In the genomic region with DNA sequence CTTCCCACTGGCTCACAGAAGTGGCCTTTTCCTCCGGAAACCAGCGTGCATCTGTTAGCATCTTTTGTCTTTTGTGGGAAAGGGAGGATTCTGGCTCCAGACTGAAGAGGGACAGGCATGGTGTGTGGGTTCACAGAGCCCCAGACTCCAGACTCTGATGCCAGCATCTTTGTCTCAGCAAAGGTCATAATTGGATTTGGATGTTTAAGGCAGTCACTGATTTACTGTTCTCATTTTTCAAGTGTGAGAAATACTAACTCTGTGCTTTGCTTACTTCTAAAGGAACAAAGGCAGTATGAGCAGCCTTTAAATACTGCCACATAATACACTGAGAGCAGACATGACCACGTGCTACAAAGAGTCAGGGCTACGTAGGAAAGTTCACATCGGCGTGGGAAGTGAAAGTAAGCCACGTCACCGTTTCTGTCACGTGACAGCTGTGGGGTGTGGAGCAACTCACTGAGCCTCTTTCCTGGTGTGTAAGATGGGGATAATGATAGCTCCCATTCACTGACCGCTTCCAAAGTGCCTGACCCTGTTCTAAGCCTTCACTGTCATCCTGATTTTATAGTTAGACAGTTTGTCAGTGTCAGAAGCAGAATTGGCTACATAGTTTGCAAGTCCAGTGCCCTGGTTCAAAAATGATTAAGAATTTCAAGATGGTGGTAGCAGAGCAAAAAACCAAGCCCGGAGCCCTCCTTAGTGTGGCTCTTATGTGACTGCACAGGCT, we compare ENCODE assay signal across 1 cellular context.
TF ChIP-seq lines count a peak whose summit lies in the region.

No MANE protein-coding gene starts in this region.

TF ChIP-seq in GM12878, 131 proteins besides CTCF, POLR2A, EP300 and RAD21 (continued from another document):
- TF ChIP-seq, protein P1, sequence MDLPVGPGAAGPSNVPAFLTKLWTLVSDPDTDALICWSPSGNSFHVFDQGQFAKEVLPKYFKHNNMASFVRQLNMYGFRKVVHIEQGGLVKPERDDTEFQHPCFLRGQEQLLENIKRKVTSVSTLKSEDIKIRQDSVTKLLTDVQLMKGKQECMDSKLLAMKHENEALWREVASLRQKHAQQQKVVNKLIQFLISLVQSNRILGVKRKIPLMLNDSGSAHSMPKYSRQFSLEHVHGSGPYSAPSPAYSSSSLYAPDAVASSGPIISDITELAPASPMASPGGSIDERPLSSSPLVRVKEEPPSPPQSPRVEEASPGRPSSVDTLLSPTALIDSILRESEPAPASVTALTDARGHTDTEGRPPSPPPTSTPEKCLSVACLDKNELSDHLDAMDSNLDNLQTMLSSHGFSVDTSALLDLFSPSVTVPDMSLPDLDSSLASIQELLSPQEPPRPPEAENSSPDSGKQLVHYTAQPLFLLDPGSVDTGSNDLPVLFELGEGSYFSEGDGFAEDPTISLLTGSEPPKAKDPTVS (IDR thresholded peaks at IDR 0.05; ENCODE audit: low read depth, low read length), result no peak
- TF ChIP-seq SIX5 (IDR thresholded peaks at IDR 0.05; ENCODE audit: low read depth, low read length, severe bottlenecking), result no peak
- TF ChIP-seq FOXK2 (IDR thresholded peaks at IDR 0.05), result no peak
- no peak for TF ChIP-seq SREBF1 (IDR thresholded peaks at IDR 0.05; ENCODE audit: low read length)
- TF ChIP-seq, protein P2, sequence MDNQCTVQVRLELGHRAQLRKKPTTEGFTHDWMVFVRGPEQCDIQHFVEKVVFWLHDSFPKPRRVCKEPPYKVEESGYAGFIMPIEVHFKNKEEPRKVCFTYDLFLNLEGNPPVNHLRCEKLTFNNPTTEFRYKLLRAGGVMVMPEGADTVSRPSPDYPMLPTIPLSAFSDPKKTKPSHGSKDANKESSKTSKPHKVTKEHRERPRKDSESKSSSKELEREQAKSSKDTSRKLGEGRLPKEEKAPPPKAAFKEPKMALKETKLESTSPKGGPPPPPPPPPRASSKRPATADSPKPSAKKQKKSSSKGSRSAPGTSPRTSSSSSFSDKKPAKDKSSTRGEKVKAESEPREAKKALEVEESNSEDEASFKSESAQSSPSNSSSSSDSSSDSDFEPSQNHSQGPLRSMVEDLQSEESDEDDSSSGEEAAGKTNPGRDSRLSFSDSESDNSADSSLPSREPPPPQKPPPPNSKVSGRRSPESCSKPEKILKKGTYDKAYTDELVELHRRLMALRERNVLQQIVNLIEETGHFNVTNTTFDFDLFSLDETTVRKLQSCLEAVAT (IDR thresholded peaks at IDR 0.05), result peak; percentile 99
- peak; percentile 85 for TF ChIP-seq NR2F1 (conservative IDR thresholded peaks at IDR 0.05)
- TF ChIP-seq HDAC6 (IDR thresholded peaks at IDR 0.05; ENCODE audit: unreplicated experiment), result peak; percentile 73
- TF ChIP-seq, protein P3, sequence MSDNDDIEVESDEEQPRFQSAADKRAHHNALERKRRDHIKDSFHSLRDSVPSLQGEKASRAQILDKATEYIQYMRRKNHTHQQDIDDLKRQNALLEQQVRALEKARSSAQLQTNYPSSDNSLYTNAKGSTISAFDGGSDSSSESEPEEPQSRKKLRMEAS (IDR thresholded peaks at IDR 0.05; ENCODE audit: low read depth, low read length), result peak; percentile 91
- TF ChIP-seq SMARCA5 (IDR thresholded peaks at IDR 0.05), result no peak
- no peak for TF ChIP-seq CHD1 (IDR thresholded peaks at IDR 0.05; ENCODE audit: low read depth, low read length)
- TF ChIP-seq CBX5 (IDR thresholded peaks at IDR 0.05; ENCODE audit: low read depth), result no peak
- TF ChIP-seq, protein P4, sequence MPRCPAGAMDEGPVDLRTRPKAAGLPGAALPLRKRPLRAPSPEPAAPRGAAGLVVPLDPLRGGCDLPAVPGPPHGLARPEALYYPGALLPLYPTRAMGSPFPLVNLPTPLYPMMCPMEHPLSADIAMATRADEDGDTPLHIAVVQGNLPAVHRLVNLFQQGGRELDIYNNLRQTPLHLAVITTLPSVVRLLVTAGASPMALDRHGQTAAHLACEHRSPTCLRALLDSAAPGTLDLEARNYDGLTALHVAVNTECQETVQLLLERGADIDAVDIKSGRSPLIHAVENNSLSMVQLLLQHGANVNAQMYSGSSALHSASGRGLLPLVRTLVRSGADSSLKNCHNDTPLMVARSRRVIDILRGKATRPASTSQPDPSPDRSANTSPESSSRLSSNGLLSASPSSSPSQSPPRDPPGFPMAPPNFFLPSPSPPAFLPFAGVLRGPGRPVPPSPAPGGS (IDR thresholded peaks at IDR 0.05; ENCODE audit: borderline replicate concordance, insufficient read depth, low read depth, low read length, poor library complexity, severe bottlenecking), result peak; percentile 58
- no peak for TF ChIP-seq ASH2L (IDR thresholded peaks at IDR 0.05; ENCODE audit: borderline replicate concordance, low read depth)
- TF ChIP-seq POLR2AphosphoS2 (IDR thresholded peaks at IDR 0.05; ENCODE audit: low read depth, low read length), result peak; percentile 96
- peak; percentile 85 for TF ChIP-seq SPI1 (IDR thresholded peaks at IDR 0.05; ENCODE audit: borderline replicate concordance, insufficient read depth, low read depth, low read length)
- peak; percentile 48; the same call in 1 of the 2 replicates for TF ChIP-seq NR2C1 (IDR thresholded peaks at IDR 0.05)
- peak; percentile 99 for TF ChIP-seq POLR2AphosphoS5 (IDR thresholded peaks at IDR 0.05; ENCODE audit: low read length)
- peak; percentile 97 for TF ChIP-seq SMAD5 (IDR thresholded peaks at IDR 0.05; ENCODE audit: low read depth)
- no peak; the same call in 1 of the 2 replicates for TF ChIP-seq ZNF207 (IDR thresholded peaks at IDR 0.05; ENCODE audit: borderline replicate concordance)
- TF ChIP-seq KAT2A (conservative IDR thresholded peaks at IDR 0.05; ENCODE audit: control insufficient read depth, low read depth, low read length), result no peak
- peak; percentile 58 for TF ChIP-seq SP1 (IDR thresholded peaks at IDR 0.05; ENCODE audit: low read depth, low read length)
- TF ChIP-seq, protein P5, sequence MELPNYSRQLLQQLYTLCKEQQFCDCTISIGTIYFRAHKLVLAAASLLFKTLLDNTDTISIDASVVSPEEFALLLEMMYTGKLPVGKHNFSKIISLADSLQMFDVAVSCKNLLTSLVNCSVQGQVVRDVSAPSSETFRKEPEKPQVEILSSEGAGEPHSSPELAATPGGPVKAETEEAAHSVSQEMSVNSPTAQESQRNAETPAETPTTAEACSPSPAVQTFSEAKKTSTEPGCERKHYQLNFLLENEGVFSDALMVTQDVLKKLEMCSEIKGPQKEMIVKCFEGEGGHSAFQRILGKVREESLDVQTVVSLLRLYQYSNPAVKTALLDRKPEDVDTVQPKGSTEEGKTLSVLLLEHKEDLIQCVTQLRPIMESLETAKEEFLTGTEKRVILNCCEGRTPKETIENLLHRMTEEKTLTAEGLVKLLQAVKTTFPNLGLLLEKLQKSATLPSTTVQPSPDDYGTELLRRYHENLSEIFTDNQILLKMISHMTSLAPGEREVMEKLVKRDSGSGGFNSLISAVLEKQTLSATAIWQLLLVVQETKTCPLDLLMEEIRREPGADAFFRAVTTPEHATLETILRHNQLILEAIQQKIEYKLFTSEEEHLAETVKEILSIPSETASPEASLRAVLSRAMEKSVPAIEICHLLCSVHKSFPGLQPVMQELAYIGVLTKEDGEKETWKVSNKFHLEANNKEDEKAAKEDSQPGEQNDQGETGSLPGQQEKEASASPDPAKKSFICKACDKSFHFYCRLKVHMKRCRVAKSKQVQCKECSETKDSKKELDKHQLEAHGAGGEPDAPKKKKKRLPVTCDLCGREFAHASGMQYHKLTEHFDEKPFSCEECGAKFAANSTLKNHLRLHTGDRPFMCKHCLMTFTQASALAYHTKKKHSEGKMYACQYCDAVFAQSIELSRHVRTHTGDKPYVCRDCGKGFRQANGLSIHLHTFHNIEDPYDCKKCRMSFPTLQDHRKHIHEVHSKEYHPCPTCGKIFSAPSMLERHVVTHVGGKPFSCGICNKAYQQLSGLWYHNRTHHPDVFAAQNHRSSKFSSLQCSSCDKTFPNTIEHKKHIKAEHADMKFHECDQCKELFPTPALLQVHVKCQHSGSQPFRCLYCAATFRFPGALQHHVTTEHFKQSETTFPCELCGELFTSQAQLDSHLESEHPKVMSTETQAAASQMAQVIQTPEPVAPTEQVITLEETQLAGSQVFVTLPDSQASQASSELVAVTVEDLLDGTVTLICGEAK (IDR thresholded peaks at IDR 0.05; ENCODE audit: borderline replicate concordance), result no peak
- TF ChIP-seq GATAD2B (conservative IDR thresholded peaks at IDR 0.05; ENCODE audit: low read depth), result peak; percentile 58; the same call in 1 of the 2 replicates
- no peak for TF ChIP-seq NR2C2 (IDR thresholded peaks at IDR 0.05; ENCODE audit: borderline replicate concordance, control insufficient read depth, insufficient read length, low read depth)
- TF ChIP-seq, protein P6, sequence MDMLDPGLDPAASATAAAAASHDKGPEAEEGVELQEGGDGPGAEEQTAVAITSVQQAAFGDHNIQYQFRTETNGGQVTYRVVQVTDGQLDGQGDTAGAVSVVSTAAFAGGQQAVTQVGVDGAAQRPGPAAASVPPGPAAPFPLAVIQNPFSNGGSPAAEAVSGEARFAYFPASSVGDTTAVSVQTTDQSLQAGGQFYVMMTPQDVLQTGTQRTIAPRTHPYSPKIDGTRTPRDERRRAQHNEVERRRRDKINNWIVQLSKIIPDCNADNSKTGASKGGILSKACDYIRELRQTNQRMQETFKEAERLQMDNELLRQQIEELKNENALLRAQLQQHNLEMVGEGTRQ (IDR thresholded peaks at IDR 0.05; ENCODE audit: borderline replicate concordance, low read depth, low read length), result peak; percentile 98
